In genomic region chr22:39374801-39375200, GRCh38 we compare ENCODE assay signal across 8 cellular contexts. TPM values are rescaled to one million over a fixed set of nuclear protein-coding genes. Genes with fewer than 3 reads are reported as not detected.
"Had no signal": no experiment of that assay in that cellular context is flagged by ENCODE, and none has a peak within 500 bp of the region (broad histone marks: within the 10 kb centered on the region; RNA-seq: fewer than 3 reads in every experiment).

No MANE protein-coding gene starts in this region.

- H3K36me3 ChIP-seq: HAP-1 had no signal

- H3K4me1 ChIP-seq: HAP-1 had no signal

- H3K27ac ChIP-seq: GM23248 had no signal

- DNase-seq: GM23248, GOT3, HFFc6, KBM-7 had no signal

- H3K4me3 ChIP-seq: GM23248, HAP-1 had no signal

- H2AFZ ChIP-seq: GM23248 had no signal

- ATAC-seq: HCT116 had no signal

- H3K9ac ChIP-seq: GM23248 had no signal

- FAIRE-seq: HTR-8/SVneo had no signal

RNA-seq across cellular contexts. Expression of gene SYNGR1, which starts 25.0 kb away (rescaled TPM):
- total RNA-seq: HT-29 had no signal
